29 cellular contexts compared by ENCODE assay signal in genomic region chr10:69687396-69687795, GRCh38. TPM values are rescaled to one million over a fixed set of nuclear protein-coding genes. Genes with fewer than 3 reads are reported as not detected.
"Had no signal": no experiment of that assay in that cellular context is flagged by ENCODE, and none has a peak within 500 bp of the region (broad histone marks: within the 10 kb centered on the region; RNA-seq: fewer than 3 reads in every experiment).

No MANE protein-coding gene starts in this region.

- FAIRE-seq: RCC 7860, TTC549 had no signal

- H3K4me3 Mint-ChIP-seq: activated CD4-positive, alpha-beta T cell treated with anti-CD3 and anti-CD28 coated beads, Interleukin-2, amount 10 ng/mL, durations not matched to agents 24 days and 14 days; activated CD8-positive, alpha-beta T cell treated with anti-CD3 and anti-CD28 coated beads, Interleukin-2, amount 10 ng/mL, durations not matched to agents 7 days and 5 days; activated naive CD4-positive, alpha-beta T cell treated with anti-CD3 and anti-CD28 coated beads, Interleukin-2, amount 50 U/mL, for 24 hours; activated naive CD8-positive, alpha-beta T cell treated with anti-CD3 and anti-CD28 coated beads, Interleukin-2, amount 10 ng/mL, durations not matched to agents 7 days and 5 days; activated T-cell treated with anti-CD3 and anti-CD28 coated beads, Interleukin-2, amount 50 U/mL, for 24 hours; T-helper 1 cell treated with Interleukin-12 subunit alpha and Interleukin-12 subunit beta and Interleukin-4 antibody, amounts not matched to agents 30 μg/mL and 1 μg/mL, for 36 hours; T-helper 2 cell treated with Interferon-gamma antibody and Interleukin-4, amounts not matched to agents 5 μg/mL and 100 μg/mL, for 36 hours had no signal

- H3K27me3 Mint-ChIP-seq: activated CD4-positive, alpha-beta T cell treated with anti-CD3 and anti-CD28 coated beads, Interleukin-2, amount 10 ng/mL, durations not matched to agents 24 days and 14 days; activated naive CD4-positive, alpha-beta T cell treated with anti-CD3 and anti-CD28 coated beads, Interleukin-2, amount 50 U/mL, for 24 hours; activated T-cell treated with anti-CD3 and anti-CD28 coated beads, Interleukin-2, amount 50 U/mL, for 24 hours had no signal

- H3K27me3 ChIP-seq: ascending aorta, cardiac muscle cell, SJCRH30 had no signal

- H3K4me1 Mint-ChIP-seq: activated CD4-positive, alpha-beta T cell treated with anti-CD3 and anti-CD28 coated beads, Interleukin-2, amount 10 ng/mL, durations not matched to agents 24 days and 14 days; activated naive CD4-positive, alpha-beta T cell treated with anti-CD3 and anti-CD28 coated beads, Interleukin-2, amount 50 U/mL, for 24 hours; activated naive CD8-positive, alpha-beta T cell treated with anti-CD3 and anti-CD28 coated beads, Interleukin-2, amount 10 ng/mL, durations not matched to agents 7 days and 5 days had no signal

- H3K27ac Mint-ChIP-seq: activated CD4-positive, alpha-beta T cell treated with anti-CD3 and anti-CD28 coated beads, Interleukin-2, amount 10 ng/mL, durations not matched to agents 24 days and 14 days; activated CD8-positive, alpha-beta T cell treated with anti-CD3 and anti-CD28 coated beads, Interleukin-2, amount 10 ng/mL, durations not matched to agents 7 days and 5 days; activated naive CD4-positive, alpha-beta T cell treated with anti-CD3 and anti-CD28 coated beads, Interleukin-2, amount 50 U/mL, for 24 hours; activated naive CD8-positive, alpha-beta T cell treated with anti-CD3 and anti-CD28 coated beads, Interleukin-2, amount 10 ng/mL, durations not matched to agents 7 days and 5 days; activated T-cell treated with anti-CD3 and anti-CD28 coated beads, Interleukin-2, amount 50 U/mL, for 24 hours; activated T-helper 2 cell treated with anti-CD3 and anti-CD28 coated beads, Interferon-gamma antibody, Interleukin-2, Interleukin-4, amounts not matched to agents 10 μg/mL and 5 μg/mL and 100 μg/mL, durations not matched to agents 14 hours and 24 hours and 36 hours; T-helper 1 cell treated with Interleukin-12 subunit alpha and Interleukin-12 subunit beta and Interleukin-4 antibody, amounts not matched to agents 30 μg/mL and 1 μg/mL, for 36 hours; T-helper 2 cell treated with Interferon-gamma antibody and Interleukin-4, amounts not matched to agents 5 μg/mL and 100 μg/mL, for 36 hours had no signal

- H3K27ac ChIP-seq: SJCRH30, SK-N-MC had no signal

- H3K4me3 ChIP-seq: ascending aorta, cardiac muscle cell, SJCRH30, SK-N-MC had no signal

- H3K9me3 ChIP-seq: ascending aorta, SJCRH30 had no signal

- H3K9me3 Mint-ChIP-seq: activated CD4-positive, alpha-beta T cell treated with anti-CD3 and anti-CD28 coated beads, Interleukin-2, amount 10 ng/mL, durations not matched to agents 24 days and 14 days; activated naive CD4-positive, alpha-beta T cell treated with anti-CD3 and anti-CD28 coated beads, Interleukin-2, amount 50 U/mL, for 24 hours; activated naive CD8-positive, alpha-beta T cell treated with anti-CD3 and anti-CD28 coated beads, Interleukin-2, amount 10 ng/mL, durations not matched to agents 7 days and 5 days; activated T-cell treated with anti-CD3 and anti-CD28 coated beads, Interleukin-2, amount 50 U/mL, for 24 hours; activated T-helper 2 cell treated with anti-CD3 and anti-CD28 coated beads, Interferon-gamma antibody, Interleukin-2, Interleukin-4, amounts not matched to agents 10 μg/mL and 5 μg/mL and 100 μg/mL, durations not matched to agents 14 hours and 24 hours and 36 hours; T-helper 1 cell treated with Interleukin-12 subunit alpha and Interleukin-12 subunit beta and Interleukin-4 antibody, amounts not matched to agents 30 μg/mL and 1 μg/mL, for 36 hours; T-helper 2 cell treated with Interferon-gamma antibody and Interleukin-4, amounts not matched to agents 5 μg/mL and 100 μg/mL, for 36 hours had no signal

- DNase-seq: activated CD4-positive, alpha-beta T cell treated with anti-CD3 and anti-CD28 coated beads, Interleukin-2, amount 10 ng/mL, durations not matched to agents 24 days and 14 days; activated CD4-positive, alpha-beta T cell treated with anti-CD3 and anti-CD28 coated beads, Interleukin-2, amount 50 U/mL, for 48 hours; activated CD8-positive, alpha-beta T cell treated with anti-CD3 and anti-CD28 coated beads, Interleukin-2, amount 10 ng/mL, durations not matched to agents 7 days and 5 days; activated gamma-delta T cell; activated naive CD4-positive, alpha-beta T cell treated with Interleukin-2 at 50 U/mL for 16 hours; activated naive CD8-positive, alpha-beta T cell treated with anti-CD3 and anti-CD28 coated beads, Interleukin-2, amount 10 ng/mL, durations not matched to agents 7 days and 5 days; activated T-cell treated with anti-CD3 and anti-CD28 coated beads, Interleukin-2, amount 50 U/mL, for 24 hours; amygdala; Karpas-422; KBM-7; NCI-H1105; NCI-H1417 treated with DMSO at 0.1 percent for 48 hours; NCI-H1694; NCI-H1930; NCI-H2081 treated with DMSO at 0.1 percent for 48 hours; NCI-H226; NCI-H524 treated with DMSO at 0.1 percent for 48 hours; PC-3; SHP77 had no signal

- H3K36me3 Mint-ChIP-seq: activated naive CD4-positive, alpha-beta T cell treated with anti-CD3 and anti-CD28 coated beads, Interleukin-2, amount 50 U/mL, for 24 hours; activated naive CD8-positive, alpha-beta T cell treated with anti-CD3 and anti-CD28 coated beads, Interleukin-2, amount 10 ng/mL, durations not matched to agents 7 days and 5 days had no signal

- H3K36me3 ChIP-seq: ascending aorta, cardiac muscle cell, SJCRH30 had no signal

- H3K4me1 ChIP-seq: SJCRH30 had no signal

- ATAC-seq: activated CD8-positive, alpha-beta T cell treated with anti-CD3 and anti-CD28 coated beads, Interleukin-2, amount 10 ng/mL, durations not matched to agents 7 days and 5 days; PC-3 had no signal

RNA-seq across cellular contexts. Expression of gene FAM241B, which starts 57.3 kb away (rescaled TPM):
- total RNA-seq: ascending aorta had no signal
